ENCODE assay signal across 8 cellular contexts in the genomic region with DNA sequence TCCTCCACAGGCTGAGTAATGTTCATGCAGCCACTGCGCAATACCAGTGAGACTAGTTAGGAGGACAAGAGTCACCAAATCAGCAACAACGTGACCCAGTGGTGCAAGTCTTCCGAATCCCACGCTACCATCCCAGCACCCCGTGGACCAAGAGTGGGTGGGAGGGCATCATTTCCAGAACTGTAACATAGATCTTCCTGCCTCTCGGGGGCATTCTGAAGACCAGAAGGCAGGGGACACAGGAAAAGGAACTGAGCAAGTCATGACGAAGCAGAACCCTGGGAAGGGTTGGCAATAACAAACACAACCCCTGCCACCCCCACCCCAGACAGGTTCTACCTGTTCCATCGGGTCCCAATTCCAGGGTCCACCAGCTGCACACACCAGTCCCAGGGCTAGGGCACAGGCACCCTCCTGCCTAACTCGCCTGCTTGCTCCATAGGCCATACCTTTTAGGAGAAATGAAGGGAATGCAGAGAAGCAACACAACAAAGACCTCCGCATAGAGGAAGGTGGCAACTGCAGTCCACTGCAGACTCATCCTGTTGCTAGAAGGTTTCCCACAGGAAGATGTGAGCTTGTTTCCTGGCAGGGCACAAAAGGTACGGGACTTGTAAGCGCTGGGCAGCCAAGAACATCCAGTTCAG. TPM values are rescaled to one million over a fixed set of nuclear protein-coding genes. Genes with fewer than 3 reads are reported as not detected.
DNase-seq lines count a peak whose midpoint lies in the region; ATAC-seq and TF ChIP-seq lines count a peak whose summit lies in the region.

No MANE protein-coding gene starts in this region.

- H3K27ac ChIP-seq in ascending aorta (peak overlapping the region; percentile 88 to 89), lower lobe of right lung (peak overlapping the region; percentile 88)

- intact Hi-C loops in ascending aorta (cut with DNase I) (loop anchor here (5.0 kb wide), 1 partner anchor 36 kb away; the partner anchor contains the start of gene SLC6A8), lower lobe of right lung (cut with DNase I) (no loop called here)

- ATAC-seq in stimulated activated naive CD8-positive, alpha-beta T cell treated with anti-CD3 and anti-CD28 coated beads, Interleukin-15, Interleukin-2, amounts not matched to agents 100 U/mL and 50 U/mL, for 24 hours: no peak
- ATAC-seq in lower lobe of right lung (no peak), HG03342 (IDR thresholded peaks at IDR 0.05; ENCODE audit: unreplicated experiment) (no peak)

- no peaks in the 10 kb centered on the region for H3K9me3 Mint-ChIP-seq in stimulated activated naive CD8-positive, alpha-beta T cell treated with anti-CD3 and anti-CD28 coated beads, Interleukin-15, Interleukin-2, amounts not matched to agents 100 ng/mL and 50 ng/mL, for 24 hours

- peaks cover 8 to 21% of the 10 kb centered on the region in 2 donors for H3K4me1 ChIP-seq in ascending aorta
- H3K4me1 ChIP-seq in lower lobe of right lung: peaks cover 42% of the 10 kb centered on the region

- peak overlapping the region; percentile 89 for H3K4me3 Mint-ChIP-seq in stimulated activated naive CD8-positive, alpha-beta T cell treated with anti-CD3 and anti-CD28 coated beads, Interleukin-15, Interleukin-2, amounts not matched to agents 100 ng/mL and 50 ng/mL, for 24 hours

- peaks cover 24% of the 10 kb centered on the region for H3K4me1 Mint-ChIP-seq in stimulated activated naive CD8-positive, alpha-beta T cell treated with anti-CD3 and anti-CD28 coated beads, Interleukin-15, Interleukin-2, amounts not matched to agents 100 ng/mL and 50 ng/mL, for 24 hours (ENCODE audit: low read depth)

- TF ChIP-seq CTCF in ascending aorta (IDR thresholded peaks at IDR 0.05) (no peak), lower lobe of right lung (IDR thresholded peaks at IDR 0.05) (no peak)

- peaks cover 24% of the 10 kb centered on the region for H3K36me3 Mint-ChIP-seq in stimulated activated naive CD8-positive, alpha-beta T cell treated with anti-CD3 and anti-CD28 coated beads, Interleukin-15, Interleukin-2, amounts not matched to agents 100 ng/mL and 50 ng/mL, for 24 hours (ENCODE audit: low read depth)

- peak overlapping the region; percentile 84 for H3K27ac Mint-ChIP-seq in stimulated activated naive CD8-positive, alpha-beta T cell treated with anti-CD3 and anti-CD28 coated beads, Interleukin-15, Interleukin-2, amounts not matched to agents 100 ng/mL and 50 ng/mL, for 24 hours

- H3K27me3 ChIP-seq in ascending aorta (no peaks in the 10 kb centered on the region), lower lobe of right lung (ENCODE audit: low read depth) (no peaks in the 10 kb centered on the region)

- peaks cover 21 to 22% of the 10 kb centered on the region in 2 donors for H3K36me3 ChIP-seq in ascending aorta
- H3K36me3 ChIP-seq in lower lobe of right lung: peaks cover 31% of the 10 kb centered on the region

- no peak for DNase-seq in stimulated activated naive CD8-positive, alpha-beta T cell treated with anti-CD3 and anti-CD28 coated beads, Interleukin-15, Interleukin-2, amounts not matched to agents 100 U/mL and 50 U/mL, for 24 hours
- DNase-seq in ascending aorta (ENCODE audit: low spot score in 2 of 2) (no peak), lower lobe of right lung (peak; percentile 58), NCI-H1105 treated with DMSO at 0.1 percent for 48 hours (lab: John Stamatoyannopoulos, UW) (no peak), T1000 (lab: John Stamatoyannopoulos, UW) (no peak)
- no peak for DNase-seq in stimulated activated naive CD4-positive, alpha-beta T cell treated with Interleukin-2 at 50 U/mL for 16 hours (lab: John Stamatoyannopoulos, UW)

- no peaks in the 10 kb centered on the region for H3K27me3 Mint-ChIP-seq in stimulated activated naive CD8-positive, alpha-beta T cell treated with anti-CD3 and anti-CD28 coated beads, Interleukin-15, Interleukin-2, amounts not matched to agents 100 ng/mL and 50 ng/mL, for 24 hours

- no peaks in the 10 kb centered on the region for H3K9me3 ChIP-seq in ascending aorta
- no peaks in the 10 kb centered on the region for H3K9me3 ChIP-seq in lower lobe of right lung

- H3K4me3 ChIP-seq in ascending aorta (peak overlapping the region; percentile 62 to 69), lower lobe of right lung (peak overlapping the region; percentile 72)

RNA-seq across cellular contexts. Expression of gene BCAP31, which starts 1.4 kb away (rescaled TPM):
- total RNA-seq in ascending aorta (63.0 TPM), lower lobe of right lung (219 TPM)

RNA-seq across cellular contexts. Expression of gene ABCD1, which starts 1.8 kb away (rescaled TPM):
- 14.7 TPM for total RNA-seq in ascending aorta
- total RNA-seq in lower lobe of right lung: 14.5 TPM

RNA-seq across cellular contexts. Expression of gene SLC6A8, which starts 35.1 kb away (rescaled TPM):
- 44.2 TPM for total RNA-seq in ascending aorta
- 7.1 TPM for total RNA-seq in lower lobe of right lung

RNA-seq across cellular contexts. Expression of gene PLXNB3, which starts 41.2 kb away (rescaled TPM):
- 99.1 TPM for total RNA-seq in ascending aorta
- total RNA-seq in lower lobe of right lung: 4.6 TPM

RNA-seq across cellular contexts. Expression of gene PNCK, which starts 49.2 kb away (rescaled TPM):
- total RNA-seq in ascending aorta: 1.4 TPM
- total RNA-seq in lower lobe of right lung: not detected
